In the genomic region with DNA sequence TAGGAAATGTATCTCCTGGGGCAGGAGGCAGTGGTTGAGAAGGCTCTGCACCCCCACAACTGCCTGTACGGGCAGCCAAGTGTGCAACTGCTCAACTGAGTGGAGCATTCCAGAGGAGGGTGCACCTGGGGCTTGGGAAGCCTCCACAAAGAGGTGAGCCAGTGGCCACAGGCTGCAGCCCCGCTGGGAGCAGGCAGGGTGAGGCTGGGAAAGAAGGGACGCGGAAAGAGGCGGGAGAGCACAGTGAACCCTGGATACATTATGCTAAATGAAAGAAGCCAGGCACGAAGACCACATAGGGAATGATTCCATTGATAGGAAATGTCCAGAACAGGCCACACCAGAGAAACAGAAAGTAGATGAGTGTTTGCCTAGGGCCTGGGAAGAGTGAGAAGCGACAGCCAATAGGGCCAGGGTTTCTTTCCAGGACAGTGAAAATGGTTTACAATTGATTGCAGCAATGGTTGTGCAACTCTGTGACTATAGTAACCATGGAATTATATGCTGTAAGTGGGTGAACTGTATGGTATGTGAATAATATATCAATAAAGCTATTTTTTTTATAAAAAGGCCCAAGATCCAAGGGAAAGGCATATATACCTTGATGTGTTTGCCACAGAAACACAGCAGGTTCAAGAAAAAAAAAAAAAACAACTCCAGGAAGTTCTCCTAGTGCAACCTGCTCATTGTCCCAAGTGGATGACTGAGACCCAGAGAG, we compare ENCODE assay signal across 12 cellular contexts.
DNase-seq lines count a peak whose midpoint lies in the region; ATAC-seq and TF ChIP-seq lines count a peak whose summit lies in the region.
"Had no signal": no experiment of that assay in that cellular context is flagged by ENCODE, and none has a peak within 500 bp of the region (broad histone marks: within the 10 kb centered on the region; RNA-seq: fewer than 3 reads in every experiment).

No MANE protein-coding gene starts in this region.

- no peaks in the 10 kb centered on the region for H3K9me3 ChIP-seq in SJCRH30 (replicated peaks)
- H3K9me3 ChIP-seq: SK-N-SH had no signal

- no peak for TF ChIP-seq CTCF in neural crest cell (conservative IDR thresholded peaks at IDR 0.05)

- H3K27ac ChIP-seq in SJCRH30, result peak overlapping the region; percentile 23

- ATAC-seq in T-cell (replicated peaks in 1 of 4) (no peak), HG03460 (IDR thresholded peaks at IDR 0.05; ENCODE audit: unreplicated experiment) (no peak)

- H3K27me3 ChIP-seq in SJCRH30, result no peaks in the 10 kb centered on the region

- H3K9me3 Mint-ChIP-seq in neural crest cell, result peaks cover 4% of the 10 kb centered on the region
- no peaks in the 10 kb centered on the region for H3K9me3 Mint-ChIP-seq in T-cell

- H3K27me3 Mint-ChIP-seq in neural crest cell (ENCODE audit: low read depth) (no peaks in the 10 kb centered on the region), T-cell (peaks cover 15 to 18% of the 10 kb centered on the region in 2 donors)

- H3K36me3 Mint-ChIP-seq in neural crest cell (ENCODE audit: low read depth) (no peaks in the 10 kb centered on the region), T-cell (no peaks in the 10 kb centered on the region)

- no peaks in the 10 kb centered on the region for H3K36me3 ChIP-seq in SJCRH30

- H3K4me3 Mint-ChIP-seq in neural crest cell (no peak overlapping the region), T-cell (no peak overlapping the region)

- peaks cover 32% of the 10 kb centered on the region for H3K4me1 ChIP-seq in SJCRH30

- H3K4me3 ChIP-seq in SJCRH30, result peak overlapping the region; percentile 1; the same call in 1 of the 2 replicates

- CTCF ChIA-PET in T-cell (lab: Charles Lee), result no interaction called here

- DNase-seq in ELR (ENCODE audit: low read depth) (peak; percentile 42), SJCRH30 (peak; percentile 56 to 61), fibroblast of the conjunctiva (ENCODE audit: low read depth) (peak; percentile 13), neural crest cell (ENCODE audit: low read depth, low spot score) (no peak), NOMO-1 treated with DMSO at 0.1 percent for 48 hours (lab: John Stamatoyannopoulos, UW; ENCODE audit: unreplicated experiment) (no peak), T-cell (no peak), NCI-H2227 treated with DMSO at 0.1 percent for 48 hours (lab: John Stamatoyannopoulos, UW) (no peak)
- DNase-seq: activated CD4-positive, alpha-beta T cell treated with anti-CD3 and anti-CD28 coated beads for 4 hours; effector memory CD4-positive, alpha-beta T cell; NCI-H446; SK-N-SH had no signal

- POLR2A ChIA-PET in T-cell (lab: Charles Lee), result no interaction called here

- H3K27ac Mint-ChIP-seq in neural crest cell (ENCODE audit: unreplicated experiment) (peak overlapping the region; percentile 21), T-cell (no peak overlapping the region)

- peaks cover 43% of the 10 kb centered on the region for H3K4me1 Mint-ChIP-seq in neural crest cell
- no peaks in the 10 kb centered on the region for H3K4me1 Mint-ChIP-seq in T-cell

Comparison
In these comparisons a context has a peak if more than half of its experiments do, and no peak if none do; other contexts are left out.
1. DNase-seq: peak in ELR (single experiment), SJCRH30 (2 of 2) and fibroblast of the conjunctiva (single experiment); none in neural crest cell (single experiment), NOMO-1 treated with DMSO at 0.1 percent for 48 hours (single experiment), T-cell (0 of 34) and NCI-H2227 treated with DMSO at 0.1 percent for 48 hours (single experiment).